ENCODE assay signal across 14 cellular contexts in genomic region chr19:45249261-45250033, GRCh38. TPM values are rescaled to one million over a fixed set of nuclear protein-coding genes. Genes with fewer than 3 reads are reported as not detected.
DNase-seq lines count a peak whose midpoint lies in the region; ATAC-seq, FAIRE-seq and TF ChIP-seq lines count a peak whose summit lies in the region.
"Had no signal": no experiment of that assay in that cellular context is flagged by ENCODE, and none has a peak within 500 bp of the region (broad histone marks: within the 10 kb centered on the region; RNA-seq: fewer than 3 reads in every experiment).

No MANE protein-coding gene starts in this region.

- H3K9ac ChIP-seq in neural cell (ENCODE audit: low read length), result no peak overlapping the region

- peaks cover 8% of the 10 kb centered on the region for H3K27me3 Mint-ChIP-seq in activated CD4-positive, alpha-beta memory T cell treated with anti-CD3 and anti-CD28 coated beads for 36 hours
- H3K27me3 Mint-ChIP-seq in activated CD4-positive, alpha-beta memory T cell treated with anti-CD3 and anti-CD28 coated beads, Interleukin-2, amount 10 ng/mL, durations not matched to agents 7 days and 5 days, result peaks cover 16% of the 10 kb centered on the region
- H3K27me3 Mint-ChIP-seq in activated T-helper 1 cell treated with anti-CD3 and anti-CD28 coated beads, Interleukin-12 subunit alpha, Interleukin-12 subunit beta, Interleukin-2, Interleukin-4 antibody, amounts not matched to agents 30 ng/mL and 10 ng/mL and 1 ng/mL, durations not matched to agents 14 hours and 24 hours and 36 hours (ENCODE audit: insufficient read depth), result peaks cover 2% of the 10 kb centered on the region

- no peaks in the 10 kb centered on the region for H3K9me3 Mint-ChIP-seq in activated CD4-positive, alpha-beta memory T cell treated with anti-CD3 and anti-CD28 coated beads for 36 hours
- H3K9me3 Mint-ChIP-seq in activated CD4-positive, alpha-beta memory T cell treated with anti-CD3 and anti-CD28 coated beads, Interleukin-2, amount 10 ng/mL, durations not matched to agents 7 days and 5 days, result no peaks in the 10 kb centered on the region
- H3K9me3 Mint-ChIP-seq in activated T-helper 1 cell treated with anti-CD3 and anti-CD28 coated beads, Interleukin-12 subunit alpha, Interleukin-12 subunit beta, Interleukin-2, Interleukin-4 antibody, amounts not matched to agents 30 ng/mL and 10 ng/mL and 1 ng/mL, durations not matched to agents 14 hours and 24 hours and 36 hours, result no peaks in the 10 kb centered on the region
- H3K9me3 Mint-ChIP-seq: stimulated activated naive B cell treated with anti-CD40 and anti-IgM and Interleukin-4, amounts not matched to agents 10 μg/mL and 1 μg/mL and 100 μg/mL, for 72 hours had no signal

- no peaks in the 10 kb centered on the region for H3K36me3 ChIP-seq in neural cell (ENCODE audit: insufficient read depth, low read length)
- no peaks in the 10 kb centered on the region for H3K36me3 ChIP-seq in upper lobe of left lung
- H3K36me3 ChIP-seq in stomach, result no peaks in the 10 kb centered on the region
- H3K36me3 ChIP-seq: ascending aorta had no signal

- no peaks in the 10 kb centered on the region for H3K36me3 Mint-ChIP-seq in activated CD4-positive, alpha-beta memory T cell treated with anti-CD3 and anti-CD28 coated beads for 36 hours
- H3K36me3 Mint-ChIP-seq in activated CD4-positive, alpha-beta memory T cell treated with anti-CD3 and anti-CD28 coated beads, Interleukin-2, amount 10 ng/mL, durations not matched to agents 7 days and 5 days (ENCODE audit: low read depth), result no peaks in the 10 kb centered on the region
- H3K36me3 Mint-ChIP-seq in activated T-helper 1 cell treated with anti-CD3 and anti-CD28 coated beads, Interleukin-12 subunit alpha, Interleukin-12 subunit beta, Interleukin-2, Interleukin-4 antibody, amounts not matched to agents 30 ng/mL and 10 ng/mL and 1 ng/mL, durations not matched to agents 14 hours and 24 hours and 36 hours (ENCODE audit: low read depth), result no peaks in the 10 kb centered on the region
- H3K36me3 Mint-ChIP-seq: stimulated activated naive B cell treated with anti-CD40 and anti-IgM and Interleukin-4, amounts not matched to agents 10 μg/mL and 1 μg/mL and 100 μg/mL, for 72 hours had no signal

- no peak for ATAC-seq in upper lobe of left lung (ENCODE audit: low FRiP score in 2 of 2)

- H3K27ac ChIP-seq in neural cell (ENCODE audit: low read length) (no peak overlapping the region), upper lobe of left lung (no peak overlapping the region), stomach (no peak overlapping the region)

- no peaks in the 10 kb centered on the region for H3K9me2 ChIP-seq in neural cell (ENCODE audit: insufficient read depth, low read length)

- TF ChIP-seq POLR2A in upper lobe of left lung (IDR thresholded peaks at IDR 0.05), result no peak
- no peak for TF ChIP-seq POLR2A in stomach (IDR thresholded peaks at IDR 0.05)

- no peak for TF ChIP-seq RAD21 in neural cell (conservative IDR thresholded peaks at IDR 0.05)

- H3K9me3 ChIP-seq in neural cell (ENCODE audit: low read length) (no peaks in the 10 kb centered on the region), upper lobe of left lung (no peaks in the 10 kb centered on the region), stomach (no peaks in the 10 kb centered on the region)
- H3K9me3 ChIP-seq: ascending aorta had no signal

- no peak for DNase-seq in activated CD4-positive, alpha-beta memory T cell treated with anti-CD3 and anti-CD28 coated beads for 36 hours
- DNase-seq in activated CD4-positive, alpha-beta memory T cell treated with anti-CD3 and anti-CD28 coated beads, Interleukin-2, amount 10 ng/mL, durations not matched to agents 7 days and 5 days, result no peak
- DNase-seq in HTR-8/SVneo (ENCODE audit: insufficient read length, low spot score) (no peak), upper lobe of left lung (no peak), stomach (no peak)
- no peak for DNase-seq in activated T-helper 1 cell treated with anti-CD3 and anti-CD28 coated beads, Interleukin-12 subunit alpha, Interleukin-12 subunit beta, Interleukin-2, Interleukin-4 antibody, amounts not matched to agents 30 ng/mL and 10 ng/mL and 1 ng/mL, durations not matched to agents 14 hours and 24 hours and 36 hours (ENCODE audit: low spot score)
- no peak for DNase-seq in stimulated activated CD4-positive, alpha-beta T cell treated with anti-CD3 and anti-CD28 coated beads, Interleukin-12 subunit alpha, Interleukin-12 subunit beta, amount 100 ng/mL, for 4 hours
- DNase-seq: NCI-H446 treated with DMSO at 0.1 percent for 48 hours had no signal

- CTCF ChIA-PET in activated CD4-positive, alpha-beta memory T cell treated with anti-CD3 and anti-CD28 coated beads for 36 hours (lab: Charles Lee), result interaction anchor here (0.6 to 1.5 kb wide), 11 partner anchors 12 to 260 kb away, joined by 3 to 6 read pairs (median 3); partner anchors contain the start of genes BLOC1S3, FOSB and TRAPPC6A
- CTCF ChIA-PET in activated CD4-positive, alpha-beta memory T cell treated with anti-CD3 and anti-CD28 coated beads, Interleukin-2, amount 10 ng/mL, durations not matched to agents 7 days and 5 days (lab: Charles Lee), result interaction anchor here (0.7 to 1.3 kb wide), 3 partner anchors 39 to 157 kb away, joined by 3 to 6 read pairs (median 4); partner anchors contain the start of gene PPP1R37

- H3K4me1 ChIP-seq in upper lobe of left lung (peaks cover 31 to 54% (median 40%) of the 10 kb centered on the region in 4 donors), stomach (peaks cover 31 to 47% (median 45%) of the 10 kb centered on the region in 4 donors)

- peaks cover 26% of the 10 kb centered on the region for H3K4me1 Mint-ChIP-seq in activated CD4-positive, alpha-beta memory T cell treated with anti-CD3 and anti-CD28 coated beads for 36 hours (ENCODE audit: low read depth)
- peaks cover 32% of the 10 kb centered on the region for H3K4me1 Mint-ChIP-seq in activated CD4-positive, alpha-beta memory T cell treated with anti-CD3 and anti-CD28 coated beads, Interleukin-2, amount 10 ng/mL, durations not matched to agents 7 days and 5 days
- peaks cover 19% of the 10 kb centered on the region for H3K4me1 Mint-ChIP-seq in activated T-helper 1 cell treated with anti-CD3 and anti-CD28 coated beads, Interleukin-12 subunit alpha, Interleukin-12 subunit beta, Interleukin-2, Interleukin-4 antibody, amounts not matched to agents 30 ng/mL and 10 ng/mL and 1 ng/mL, durations not matched to agents 14 hours and 24 hours and 36 hours (ENCODE audit: low read depth)

- H3K4me2 ChIP-seq in neural cell (ENCODE audit: low read length), result no peak overlapping the region

- H3K79me2 ChIP-seq in neural cell (replicated peaks; ENCODE audit: insufficient read depth, low read length), result peaks cover 10% of the 10 kb centered on the region

- H3K4me3 Mint-ChIP-seq in activated CD4-positive, alpha-beta memory T cell treated with anti-CD3 and anti-CD28 coated beads for 36 hours, result peak overlapping the region; percentile 20
- H3K4me3 Mint-ChIP-seq in activated CD4-positive, alpha-beta memory T cell treated with anti-CD3 and anti-CD28 coated beads, Interleukin-2, amount 10 ng/mL, durations not matched to agents 7 days and 5 days, result no peak overlapping the region
- peak overlapping the region; percentile 30 for H3K4me3 Mint-ChIP-seq in activated T-helper 1 cell treated with anti-CD3 and anti-CD28 coated beads, Interleukin-12 subunit alpha, Interleukin-12 subunit beta, Interleukin-2, Interleukin-4 antibody, amounts not matched to agents 30 ng/mL and 10 ng/mL and 1 ng/mL, durations not matched to agents 14 hours and 24 hours and 36 hours

- H3F3A ChIP-seq in neural cell (ENCODE audit: insufficient read depth, low read length, poor library complexity, severe bottlenecking), result no peaks in the 10 kb centered on the region

- no peaks in the 10 kb centered on the region for H3K27me3 ChIP-seq in neural cell (ENCODE audit: insufficient read depth, low read depth, low read length)
- no peaks in the 10 kb centered on the region for H3K27me3 ChIP-seq in upper lobe of left lung
- H3K27me3 ChIP-seq in stomach, result no peaks in the 10 kb centered on the region
- H3K27me3 ChIP-seq: ascending aorta had no signal

- no peak overlapping the region for H2AFZ ChIP-seq in neural cell (ENCODE audit: low read depth, low read length)

- intact Hi-C loops in activated CD4-positive, alpha-beta memory T cell treated with anti-CD3 and anti-CD28 coated beads for 36 hours (cut with micrococcal nuclease), result loop anchor here (5.0 kb wide), 1 partner anchor 88 kb away; no protein-coding TSS in a partner anchor
- intact Hi-C loops in activated T-helper 1 cell treated with anti-CD3 and anti-CD28 coated beads, Interleukin-12 subunit alpha, Interleukin-12 subunit beta, Interleukin-2, Interleukin-4 antibody, amounts not matched to agents 30 ng/mL and 10 ng/mL and 1 ng/mL, durations not matched to agents 14 hours and 24 hours and 36 hours (cut with micrococcal nuclease), result loop anchor here (5.0 kb wide), 2 partner anchors 172 to 238 kb away; partner anchors contain the start of genes GEMIN7 and ZNF296
- intact Hi-C loops in stomach (cut with DNase I; ENCODE audit: low total_unique reads), result no loop called here

- POLR2A ChIA-PET in activated CD4-positive, alpha-beta memory T cell treated with anti-CD3 and anti-CD28 coated beads for 36 hours (lab: Charles Lee), result interaction anchor here (0.6 to 1.1 kb wide), 2 partner anchors 40 to 157 kb away, joined by 4 to 5 read pairs; partner anchors contain the start of gene PPP1R37
- POLR2A ChIA-PET in activated CD4-positive, alpha-beta memory T cell treated with anti-CD3 and anti-CD28 coated beads, Interleukin-2, amount 10 ng/mL, durations not matched to agents 7 days and 5 days (lab: Charles Lee), result no interaction called here

- no peaks in the 10 kb centered on the region for H4K20me1 ChIP-seq in neural cell (ENCODE audit: insufficient read depth)

- no peak overlapping the region for H3K27ac Mint-ChIP-seq in activated CD4-positive, alpha-beta memory T cell treated with anti-CD3 and anti-CD28 coated beads for 36 hours
- no peak overlapping the region for H3K27ac Mint-ChIP-seq in activated CD4-positive, alpha-beta memory T cell treated with anti-CD3 and anti-CD28 coated beads, Interleukin-2, amount 10 ng/mL, durations not matched to agents 7 days and 5 days
- no peak overlapping the region for H3K27ac Mint-ChIP-seq in activated T-helper 1 cell treated with anti-CD3 and anti-CD28 coated beads, Interleukin-12 subunit alpha, Interleukin-12 subunit beta, Interleukin-2, Interleukin-4 antibody, amounts not matched to agents 30 ng/mL and 10 ng/mL and 1 ng/mL, durations not matched to agents 14 hours and 24 hours and 36 hours

- H3K4me3 ChIP-seq in neural cell (ENCODE audit: low read length) (peak overlapping the region; percentile 87), upper lobe of left lung (no peak overlapping the region), stomach (no peak overlapping the region)

- TF ChIP-seq EP300 in neural cell (conservative IDR thresholded peaks at IDR 0.05; ENCODE audit: poor library complexity, severe bottlenecking), result no peak
- TF ChIP-seq EP300 in upper lobe of left lung (IDR thresholded peaks at IDR 0.05), result no peak
- no peak for TF ChIP-seq EP300 in stomach (IDR thresholded peaks at IDR 0.05)

- TF ChIP-seq CTCF in neural cell (IDR thresholded peaks at IDR 0.05; ENCODE audit: poor library complexity, severe bottlenecking), result no peak
- no peak for TF ChIP-seq CTCF in upper lobe of left lung (IDR thresholded peaks at IDR 0.05)
- TF ChIP-seq CTCF in stomach (IDR thresholded peaks at IDR 0.05), result no peak

- 64% methylated on average over 11 of the region's 11 CpGs for WGBS in upper lobe of left lung, 2 donors
- 57 to 63% (median 60%) methylated on average over 11 of the region's 11 CpGs for WGBS in stomach, 5 donors

- FAIRE-seq in HTR-8/SVneo (lab: Jason Lieb, UNC), result peak; percentile 62
- FAIRE-seq: A204.1, D721Med had no signal

RNA-seq across cellular contexts. Expression of gene MARK4, which starts 1.6 kb away (rescaled TPM):
- total RNA-seq in activated CD4-positive, alpha-beta memory T cell treated with anti-CD3 and anti-CD28 coated beads for 36 hours, result 10 to 100 TPM; 20.3 to 21.6 TPM
- 10 to 100 TPM; 26.9 to 33.3 TPM for total RNA-seq in activated CD4-positive, alpha-beta memory T cell treated with anti-CD3 and anti-CD28 coated beads, Interleukin-2, amount 10 ng/mL, durations not matched to agents 7 days and 5 days
- 27.1 and 27.2 TPM in 2 replicates for total RNA-seq in activated T-helper 1 cell treated with anti-CD3 and anti-CD28 coated beads, Interleukin-12 subunit alpha, Interleukin-12 subunit beta, Interleukin-2, Interleukin-4 antibody, amounts not matched to agents 30 ng/mL and 10 ng/mL and 1 ng/mL, durations not matched to agents 14 hours and 24 hours and 36 hours
- 11.6 and 23.1 TPM in 2 replicates for polyA plus RNA-seq in neural cell
- 23.8 and 35.8 TPM in 2 replicates for polyA minus RNA-seq in neural cell
- total RNA-seq in upper lobe of left lung, result 10 to 100 TPM; 14.6 to 59.3 (median 35.6) TPM
- total RNA-seq in stomach, result 100 to 1,000 TPM in 1 of 5 donors, 10 to 100 TPM in 3, 1 to 10 TPM in 1; 8.8 to 120 (median 21.8) TPM
- polyA plus RNA-seq in stomach, result 10 to 100 TPM; 12.6 to 16.2 (median 14.6) TPM

RNA-seq across cellular contexts. Expression of gene EXOC3L2, which starts 4.2 kb away (rescaled TPM):
- not detected for total RNA-seq in activated CD4-positive, alpha-beta memory T cell treated with anti-CD3 and anti-CD28 coated beads for 36 hours
- not detected for total RNA-seq in activated CD4-positive, alpha-beta memory T cell treated with anti-CD3 and anti-CD28 coated beads, Interleukin-2, amount 10 ng/mL, durations not matched to agents 7 days and 5 days
- not detected in 2 replicates for total RNA-seq in activated T-helper 1 cell treated with anti-CD3 and anti-CD28 coated beads, Interleukin-12 subunit alpha, Interleukin-12 subunit beta, Interleukin-2, Interleukin-4 antibody, amounts not matched to agents 30 ng/mL and 10 ng/mL and 1 ng/mL, durations not matched to agents 14 hours and 24 hours and 36 hours
- polyA plus RNA-seq in neural cell (not detected in 2 replicates), stomach (1 to 10 TPM; 1.1 to 2.9 (median 1.9) TPM)
- not detected in 2 replicates for polyA minus RNA-seq in neural cell
- total RNA-seq in upper lobe of left lung (1 to 10 TPM; 1.1 to 10.0 (median 2.7) TPM), stomach (10 to 100 TPM in 1 of 5 donors, 1 to 10 TPM in 1, under 1 TPM in 2, not detected in 1; 0.72 to 20.6 (median 1.0) TPM)
- total RNA-seq: OCI-LY7 had no signal
